11 cellular contexts compared by ENCODE assay signal in genomic region chr9:6552033-6552737, GRCh38.
A peak's percentile ranks its signal among the peaks of the same experiment; 100 is the strongest.
DNase-seq lines count a peak whose midpoint lies in the region; ATAC-seq and TF ChIP-seq lines count a peak whose summit lies in the region.
"Had no signal": no experiment of that assay in that cellular context is flagged by ENCODE, and none has a peak within 500 bp of the region (broad histone marks: within the 10 kb centered on the region; RNA-seq: fewer than 3 reads in every experiment).

No MANE protein-coding gene starts in this region.

- no peak overlapping the region for H3K27ac Mint-ChIP-seq in activated CD8-positive, alpha-beta T cell treated with anti-CD3 and anti-CD28 coated beads for 36 hours

- BruUV-seq in HCT116 (replicated peaks; lab: Mats Ljungman, UMichigan) = no TSS peak

- H3K79me2 ChIP-seq in HCT116 (ENCODE audit: insufficient read depth, low read length) = no peaks in the 10 kb centered on the region

- H2AFZ ChIP-seq in HCT116 (ENCODE audit: low read depth, low read length, poor library complexity, severe bottlenecking) = no peak overlapping the region

- no peaks in the 10 kb centered on the region for H3K36me3 ChIP-seq in HCT116 (ENCODE audit: control insufficient read depth in 1 of 2, insufficient read depth in 2 of 2, low read length in 2 of 2)
- H3K36me3 ChIP-seq: colonic mucosa, stomach had no signal

- H3K9me3 Mint-ChIP-seq in activated CD8-positive, alpha-beta T cell treated with anti-CD3 and anti-CD28 coated beads for 36 hours = no peaks in the 10 kb centered on the region

- no peak overlapping the region for H3K4me3 Mint-ChIP-seq in activated CD8-positive, alpha-beta T cell treated with anti-CD3 and anti-CD28 coated beads for 36 hours

- 0 out of 2 replicates have a peak, but pooled peaks cover 4% of the 10 kb centered on the region for H3K9me2 ChIP-seq in HCT116 (ENCODE audit: insufficient read depth)

- H3K36me3 Mint-ChIP-seq in activated CD8-positive, alpha-beta T cell treated with anti-CD3 and anti-CD28 coated beads for 36 hours (ENCODE audit: low read depth) = no peaks in the 10 kb centered on the region

- peaks cover 0 to 3% of the 10 kb centered on the region in 2 experiments; a peak in 1 of 4 replicates for H3K4me1 ChIP-seq in HCT116 (ENCODE audit: control insufficient read depth in 1 of 2, insufficient read depth in 2 of 2, low read length in 2 of 2)
- H3K4me1 ChIP-seq: colonic mucosa had no signal

- CTCF ChIA-PET in AG04450 (lab: Charles Lee) = interaction anchor here (0.5 to 3.0 kb wide), 3 partner anchors 16 to 64 kb away, joined by 3 to 23 read pairs (median 5); no protein-coding TSS in a partner anchor
- CTCF ChIA-PET in HCT116 (lab: Charles Lee) = no interaction called here
- CTCF ChIA-PET in activated CD8-positive, alpha-beta T cell treated with anti-CD3 and anti-CD28 coated beads for 36 hours (lab: Charles Lee) = interaction anchor here (0.7 kb wide), 1 partner anchor 81 kb away, joined by 3 read pairs; no protein-coding TSS in a partner anchor

- no peak for TF ChIP-seq RAD21 in HCT116 (IDR thresholded peaks at IDR 0.05; ENCODE audit: low read depth)

- H3K27ac ChIP-seq in AG04450 (ENCODE audit: low read depth, low read length) = peak overlapping the region; percentile 55
- H3K27ac ChIP-seq in HCT116 (ENCODE audit: low read depth, low read length) = no peak overlapping the region
- H3K27ac ChIP-seq: colonic mucosa, SK-N-MC, stomach had no signal

- intact Hi-C loops in HCT116 (cut with micrococcal nuclease) = no loop called here
- intact Hi-C loops in activated CD8-positive, alpha-beta T cell treated with anti-CD3 and anti-CD28 coated beads for 36 hours (cut with micrococcal nuclease) = no loop called here

- POLR2A ChIA-PET in AG04450 (lab: Yijun Ruan, JAX) = interaction anchor here (0.7 to 1.9 kb wide), 6 partner anchors 12 to 197 kb away, joined by 3 to 16 read pairs (median 4); partner anchors contain the start of gene UHRF2
- POLR2A ChIA-PET in HCT116 (lab: Charles Lee) = no interaction called here
- POLR2A ChIA-PET in activated CD8-positive, alpha-beta T cell treated with anti-CD3 and anti-CD28 coated beads for 36 hours (lab: Charles Lee) = no interaction called here

- ATAC-seq in HCT116 = peak; percentile 59
- ATAC-seq in activated CD8-positive, alpha-beta T cell treated with anti-CD3 and anti-CD28 coated beads for 36 hours = no peak

- no peak overlapping the region for H3K4me2 ChIP-seq in HCT116 (ENCODE audit: low read length)

- RAD21 ChIA-PET in HCT116 (lab: Charles Lee; ENCODE audit: low non-redundant PET in 1 of 2, low total read pairs in 2 of 2, uncharacterized antibody in 2 of 2, unreplicated experiment in 2 of 2) = no interaction called here

- H4K20me1 ChIP-seq in HCT116 (ENCODE audit: insufficient read depth) = no peaks in the 10 kb centered on the region

- DNase-seq in AG04450 (ENCODE audit: low read depth, low spot score) (peak; percentile 69), HCT116 (ENCODE audit: low read depth, low spot score) (no peak), RPMI7951 (ENCODE audit: low read depth) (peak; percentile 89), fibroblast of mammary gland (ENCODE audit: low read depth) (peak; percentile 74), NCI-H226 (no peak), NCI-H1436 (lab: John Stamatoyannopoulos, UW) (no peak), superior temporal gyrus (ENCODE audit: extremely low spot score) (no peak)
- no peak for DNase-seq in activated CD8-positive, alpha-beta T cell treated with anti-CD3 and anti-CD28 coated beads for 36 hours
- DNase-seq: colonic mucosa, stomach had no signal

- no peaks in the 10 kb centered on the region for H3K4me1 Mint-ChIP-seq in activated CD8-positive, alpha-beta T cell treated with anti-CD3 and anti-CD28 coated beads for 36 hours (ENCODE audit: low read depth)

- H3K27me3 Mint-ChIP-seq in activated CD8-positive, alpha-beta T cell treated with anti-CD3 and anti-CD28 coated beads for 36 hours = no peaks in the 10 kb centered on the region

- TF ChIP-seq POLR2A in HCT116 (IDR thresholded peaks at IDR 0.05; ENCODE audit: borderline replicate concordance, extremely low read depth, insufficient read depth, insufficient read length) = no peak

- H3K4me3 ChIP-seq in AG04450 (ENCODE audit: low read depth, low read length) = no peak overlapping the region
- no peak overlapping the region for H3K4me3 ChIP-seq in HCT116 (replicated peaks in 1 of 2; ENCODE audit: low read depth in 1 of 2, low read length in 2 of 2)
- H3K4me3 ChIP-seq in fibroblast of mammary gland (ENCODE audit: control insufficient read depth, low read depth, low read length) = no peak overlapping the region
- H3K4me3 ChIP-seq: colonic mucosa, SK-N-MC, stomach had no signal

- TF ChIP-seq CTCF in AG04450 (IDR thresholded peaks at IDR 0.05; ENCODE audit: low read depth, low read length) (peak; percentile 47), HCT116 (IDR thresholded peaks at IDR 0.05 in 2 of 3, conservative IDR thresholded peaks at IDR 0.05 in 1 of 3; ENCODE audit: borderline replicate concordance in 1 of 3, insufficient read depth in 1 of 3, low read depth in 2 of 3, low read length in 2 of 3) (peak in 2 of 3 experiments; percentile 20 to 26; a peak in 3 of 6 replicates), fibroblast of mammary gland (conservative IDR thresholded peaks at IDR 0.05; ENCODE audit: control insufficient read depth, insufficient read depth, low read depth, low read length) (peak; percentile 23)
- no peak for TF ChIP-seq CTCF in activated CD8-positive, alpha-beta T cell treated with anti-CD3 and anti-CD28 coated beads for 36 hours (IDR thresholded peaks at IDR 0.05)

- no peak overlapping the region for H3K9ac ChIP-seq in HCT116 (ENCODE audit: low read length)

- H3K27me3 ChIP-seq in AG04450 (ENCODE audit: control insufficient read depth, insufficient read depth, low read length) (peaks cover 10% of the 10 kb centered on the region), HCT116 (ENCODE audit: insufficient read depth, low read length) (no peaks in the 10 kb centered on the region)
- H3K27me3 ChIP-seq: colonic mucosa, stomach had no signal

- H3K9me3 ChIP-seq in AG04450 (ENCODE audit: control insufficient read depth, insufficient read depth, low read length) (no peaks in the 10 kb centered on the region), HCT116 (ENCODE audit: control insufficient read depth in 1 of 2, insufficient read depth in 1 of 2, low read depth in 1 of 2, low read length in 2 of 2) (no peaks in the 10 kb centered on the region)
- H3K9me3 ChIP-seq: colonic mucosa, stomach had no signal

TF ChIP-seq in HCT116, 20 proteins besides CTCF, POLR2A, EP300 and RAD21:
- no peak for TF ChIP-seq SP1 (IDR thresholded peaks at IDR 0.05; ENCODE audit: low read depth)
- no peak for TF ChIP-seq CBX3 (IDR thresholded peaks at IDR 0.05; ENCODE audit: low read depth)
- no peak for TF ChIP-seq SIN3A (IDR thresholded peaks at IDR 0.05; ENCODE audit: low read depth)
- no peak for TF ChIP-seq ZFX (IDR thresholded peaks at IDR 0.05)
- no peak for TF ChIP-seq SRF (IDR thresholded peaks at IDR 0.05; ENCODE audit: low read depth)
- no peak for TF ChIP-seq EGR1 (IDR thresholded peaks at IDR 0.05; ENCODE audit: low read depth)
- TF ChIP-seq TCF7L2 (IDR thresholded peaks at IDR 0.05; ENCODE audit: borderline replicate concordance, extremely low read depth, insufficient read depth, insufficient read length) = no peak
- TF ChIP-seq, protein P1, sequence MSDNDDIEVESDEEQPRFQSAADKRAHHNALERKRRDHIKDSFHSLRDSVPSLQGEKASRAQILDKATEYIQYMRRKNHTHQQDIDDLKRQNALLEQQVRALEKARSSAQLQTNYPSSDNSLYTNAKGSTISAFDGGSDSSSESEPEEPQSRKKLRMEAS (IDR thresholded peaks at IDR 0.05) = no peak
- no peak for TF ChIP-seq CEBPB (IDR thresholded peaks at IDR 0.05; ENCODE audit: low read depth)
- TF ChIP-seq POLR2AphosphoS5 (IDR thresholded peaks at IDR 0.05; ENCODE audit: low read depth, low read length) = no peak
- no peak for TF ChIP-seq FOSL1 (IDR thresholded peaks at IDR 0.05; ENCODE audit: low read depth)

Comparison
In these comparisons a context has a peak if more than half of its experiments do, and no peak if none do; other contexts are left out.
1. DNase-seq: peak in AG04450 (single experiment), RPMI7951 (single experiment) and fibroblast of mammary gland (single experiment); none in HCT116 (single experiment), NCI-H226 (single experiment), NCI-H1436 (single experiment), superior temporal gyrus (single experiment) and activated CD8-positive, alpha-beta T cell treated with anti-CD3 and anti-CD28 coated beads for 36 hours (single experiment).